20 cellular contexts compared by ENCODE assay signal in the genomic region with DNA sequence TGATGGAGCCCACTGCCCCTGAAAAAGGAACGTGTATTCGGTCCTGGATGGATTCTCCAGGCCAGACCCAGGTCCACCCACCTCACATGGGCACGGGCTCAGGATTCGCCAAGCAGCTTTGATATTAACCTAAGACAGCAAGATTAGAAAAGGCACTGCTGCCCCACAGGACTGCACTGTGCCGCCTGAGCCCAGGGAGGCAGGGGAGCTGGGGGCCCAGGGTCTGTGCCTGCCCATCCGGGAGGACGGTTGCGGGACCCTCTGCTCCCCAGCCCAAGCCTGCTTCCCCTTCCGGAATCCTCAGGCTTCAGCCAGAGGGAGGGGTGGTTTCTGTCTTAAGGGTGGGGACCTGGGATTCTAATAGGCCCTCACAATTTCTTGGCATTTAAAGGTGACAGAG. TPM values are rescaled to one million over a fixed set of nuclear protein-coding genes. Genes with fewer than 3 reads are reported as not detected.
DNase-seq lines count a peak whose midpoint lies in the region; ATAC-seq and TF ChIP-seq lines count a peak whose summit lies in the region.
"Had no signal": no experiment of that assay in that cellular context is flagged by ENCODE, and none has a peak within 500 bp of the region (broad histone marks: within the 10 kb centered on the region; RNA-seq: fewer than 3 reads in every experiment).

No MANE protein-coding gene starts in this region.

- TF ChIP-seq CTCF in colonic mucosa (IDR thresholded peaks at IDR 0.05), result no peak
- TF ChIP-seq CTCF in osteocyte (IDR thresholded peaks at IDR 0.05), result no peak
- TF ChIP-seq CTCF in upper lobe of right lung (IDR thresholded peaks at IDR 0.05), result no peak

- peak; percentile 59 for DNase-seq in cardiac septum (ENCODE audit: low spot score)
- DNase-seq in left cardiac atrium, result no peak
- peak; percentile 6 for DNase-seq in colonic mucosa
- peak; percentile 83 for DNase-seq in osteocyte (ENCODE audit: extremely low spot score, unreplicated experiment)
- DNase-seq in upper lobe of right lung, result peak; percentile 58
- DNase-seq in HUDEP-2 (lab: John Stamatoyannopoulos, UW; ENCODE audit: unreplicated experiment in 76 of 76), result no peak
- DNase-seq in NCI-H526 (lab: John Stamatoyannopoulos, UW), result no peak
- DNase-seq in activated gamma-delta T cell treated with Interleukin-2 at 50 U/mL for 16 hours, result no peak
- DNase-seq: CD4-positive, alpha-beta memory T cell; DMS153; DMS79; GDM1; GOT3; H9 had no signal

- H3K36me3 ChIP-seq in colonic mucosa, result no peaks in the 10 kb centered on the region
- no peaks in the 10 kb centered on the region for H3K36me3 ChIP-seq in upper lobe of right lung
- H3K36me3 ChIP-seq: BLaER1 had no signal

- H3K9me3 ChIP-seq in colonic mucosa (no peaks in the 10 kb centered on the region), upper lobe of right lung (no peaks in the 10 kb centered on the region)
- H3K9me3 ChIP-seq: A549, BLaER1 had no signal

- H3K4me1 ChIP-seq in colonic mucosa, result no peaks in the 10 kb centered on the region
- no peaks in the 10 kb centered on the region for H3K4me1 ChIP-seq in upper lobe of right lung
- H3K4me1 ChIP-seq: A549, BLaER1 had no signal

- no peak overlapping the region for H3K9ac ChIP-seq in colonic mucosa (ENCODE audit: low read depth in 2 of 2, low read length in 2 of 2)
- H3K9ac ChIP-seq: BLaER1 had no signal

- no peaks in the 10 kb centered on the region for H3K36me3 Mint-ChIP-seq in osteocyte (ENCODE audit: unreplicated experiment)
- H3K36me3 Mint-ChIP-seq: CD14-positive monocyte; CD4-positive, alpha-beta memory T cell had no signal

- H3K4me3 ChIP-seq in colonic mucosa (no peak overlapping the region), upper lobe of right lung (no peak overlapping the region)
- H3K4me3 ChIP-seq: A549, BLaER1 had no signal

- intact Hi-C loops in cardiac septum (cut with DNase I) (no loop called here), left cardiac atrium (cut with DNase I) (no loop called here), colonic mucosa (cut with DNase I) (no loop called here), upper lobe of right lung (cut with DNase I) (no loop called here)

- H3K27me3 Mint-ChIP-seq in osteocyte (ENCODE audit: unreplicated experiment), result peaks cover 61% of the 10 kb centered on the region

- H3K27ac Mint-ChIP-seq in osteocyte (ENCODE audit: unreplicated experiment), result no peak overlapping the region
- H3K27ac Mint-ChIP-seq: CD14-positive monocyte; CD4-positive, alpha-beta memory T cell had no signal

- H3K27me3 ChIP-seq in colonic mucosa (no peaks in the 10 kb centered on the region), upper lobe of right lung (no peaks in the 10 kb centered on the region)
- H3K27me3 ChIP-seq: BLaER1 had no signal

- H3K9me3 Mint-ChIP-seq in osteocyte (ENCODE audit: unreplicated experiment), result no peaks in the 10 kb centered on the region
- H3K9me3 Mint-ChIP-seq: CD4-positive, alpha-beta memory T cell; H9 had no signal

- ATAC-seq in left cardiac atrium (no peak), upper lobe of right lung (no peak)
- ATAC-seq: A549, HepG2 had no signal

- H3K4me1 Mint-ChIP-seq in osteocyte (ENCODE audit: unreplicated experiment), result no peaks in the 10 kb centered on the region
- H3K4me1 Mint-ChIP-seq: CD4-positive, alpha-beta memory T cell had no signal

- no peak overlapping the region for H3K4me3 Mint-ChIP-seq in osteocyte (ENCODE audit: unreplicated experiment)
- H3K4me3 Mint-ChIP-seq: CD14-positive monocyte; CD4-positive, alpha-beta memory T cell; H9 had no signal

- no peak overlapping the region for H3K27ac ChIP-seq in colonic mucosa
- no peak overlapping the region for H3K27ac ChIP-seq in upper lobe of right lung
- H3K27ac ChIP-seq: 22Rv1, A549, BLaER1 had no signal

RNA-seq across cellular contexts. Expression of gene VSIG10L2, which starts 13.5 kb away (rescaled TPM):
- total RNA-seq in cardiac septum, result not detected
- total RNA-seq in left cardiac atrium, result under 1 TPM; 0.05 to 0.56 TPM
- not detected for total RNA-seq in colonic mucosa
- total RNA-seq in osteocyte, result not detected in 2 replicates
- not detected for total RNA-seq in upper lobe of right lung
- total RNA-seq: CD4-positive, alpha-beta memory T cell; Daoy; H9; HepG2 had no signal

RNA-seq across cellular contexts. Expression of gene DDX25, which starts 28.0 kb away (rescaled TPM):
- total RNA-seq in cardiac septum (not detected), left cardiac atrium (under 1 TPM in 1 of 2 donors, not detected in 1; 0.21 TPM), colonic mucosa (under 1 TPM in 1 of 2 donors, not detected in 1; 0.16 TPM), osteocyte (not detected in 2 replicates), upper lobe of right lung (0.46 TPM)
- total RNA-seq: CD4-positive, alpha-beta memory T cell had no signal

RNA-seq across cellular contexts. Expression of gene PUS3, which starts 29.3 kb away (rescaled TPM):
- total RNA-seq in cardiac septum (7.1 TPM), left cardiac atrium (1 to 10 TPM; 6.9 to 8.2 TPM), colonic mucosa (1 to 10 TPM; 6.8 to 8.4 TPM), osteocyte (10.5 and 14.6 TPM in 2 replicates), upper lobe of right lung (11.1 TPM)

RNA-seq across cellular contexts. Expression of gene HYLS1, which starts 44.8 kb away (rescaled TPM):
- 2.3 TPM for total RNA-seq in cardiac septum
- 1 to 10 TPM; 3.3 to 5.3 TPM for total RNA-seq in left cardiac atrium
- total RNA-seq in colonic mucosa, result 1 to 10 TPM; 5.6 to 8.2 TPM
- total RNA-seq in osteocyte, result 4.5 and 5.1 TPM in 2 replicates
- total RNA-seq in upper lobe of right lung, result 3.2 TPM

Comparison
In these comparisons a context has a peak if more than half of its experiments do, and no peak if none do; other contexts are left out.
1. DNase-seq: peak in cardiac septum (single experiment), colonic mucosa (single experiment), osteocyte (single experiment) and upper lobe of right lung (single experiment); none in left cardiac atrium (single experiment), HUDEP-2 (0 of 76), NCI-H526 (0 of 2) and activated gamma-delta T cell treated with Interleukin-2 at 50 U/mL for 16 hours (single experiment).